ENCODE assay signal across 10 cellular contexts in the genomic region with DNA sequence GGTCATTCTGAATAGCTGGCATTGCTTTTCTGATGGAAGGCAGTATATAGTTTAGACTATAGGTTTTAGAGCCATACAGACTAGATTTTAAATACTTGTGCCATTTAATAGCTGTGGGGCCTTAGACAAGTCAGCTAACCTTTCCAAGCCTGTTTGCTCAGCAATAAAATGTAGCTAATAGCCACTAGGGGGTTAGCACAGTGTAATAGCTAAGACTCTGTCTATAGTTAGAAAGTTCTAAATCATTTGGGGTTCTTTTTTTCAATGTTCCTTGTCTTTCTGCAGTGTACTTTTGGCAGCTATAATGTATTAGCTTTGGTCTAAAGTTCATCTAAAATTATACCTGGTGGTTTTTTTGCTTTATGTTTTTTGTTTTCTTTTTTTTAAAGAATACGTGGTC. TPM values are rescaled to one million over a fixed set of nuclear protein-coding genes. Genes with fewer than 3 reads are reported as not detected.
DNase-seq lines count a peak whose midpoint lies in the region; ATAC-seq, FAIRE-seq and TF ChIP-seq lines count a peak whose summit lies in the region.
"Had no signal": no experiment of that assay in that cellular context is flagged by ENCODE, and none has a peak within 500 bp of the region (broad histone marks: within the 10 kb centered on the region; RNA-seq: fewer than 3 reads in every experiment).

No MANE protein-coding gene starts in this region.

- peak; percentile 33 to 35 for DNase-seq in A549 (ENCODE audit: low read depth in 1 of 2, low spot score in 1 of 2)
- DNase-seq in ELR (ENCODE audit: low read depth) = peak; percentile 62
- DNase-seq in OCI-M1 (lab: John Stamatoyannopoulos, UW) = peak; percentile 15
- peak; percentile 11 for DNase-seq in epithelial cell of esophagus (ENCODE audit: low read depth)
- DNase-seq in GM19240 (ENCODE audit: insufficient read length, low spot score) = no peak
- DNase-seq in RPMI8226 = no peak
- no peak for DNase-seq in activated CD4-positive, alpha-beta T cell treated with anti-CD3 and anti-CD28 coated beads, Interleukin-2, amount 10 ng/mL, durations not matched to agents 24 days and 14 days
- DNase-seq in GOT3 (lab: John Stamatoyannopoulos, UW) = no peak
- DNase-seq: cerebellar nuclear complex, NCI-H2171 had no signal

- no peak overlapping the region for H3K4me2 ChIP-seq in A549

- H3K4me3 Mint-ChIP-seq in activated CD4-positive, alpha-beta T cell treated with anti-CD3 and anti-CD28 coated beads, Interleukin-2, amount 10 ng/mL, durations not matched to agents 24 days and 14 days = no peak overlapping the region

- intact Hi-C loops in activated CD4-positive, alpha-beta T cell treated with anti-CD3 and anti-CD28 coated beads, Interleukin-2, amount 10 ng/mL, durations not matched to agents 24 days and 14 days (cut with micrococcal nuclease) = loop anchor here (10.0 kb wide), 1 partner anchor 414 kb away; no protein-coding TSS in a partner anchor

- peaks cover 6% of the 10 kb centered on the region for H3K4me1 Mint-ChIP-seq in activated CD4-positive, alpha-beta T cell treated with anti-CD3 and anti-CD28 coated beads, Interleukin-2, amount 10 ng/mL, durations not matched to agents 24 days and 14 days

- POLR2A ChIA-PET in A549 (lab: Yijun Ruan, JAX) = interaction anchor here (1.1 kb wide), 1 partner anchor 25 kb away, joined by 7 read pairs; the partner anchor contains the start of gene DDX21

- TF ChIP-seq CTCF in A549 (IDR thresholded peaks at IDR 0.05) (peak; percentile 22; the same call in 1 of the 3 replicates), epithelial cell of esophagus (IDR thresholded peaks at IDR 0.05; ENCODE audit: insufficient read depth, low read depth, low read length, missing control alignments) (peak; percentile 38)

- H3K36me3 Mint-ChIP-seq in activated CD4-positive, alpha-beta T cell treated with anti-CD3 and anti-CD28 coated beads, Interleukin-2, amount 10 ng/mL, durations not matched to agents 24 days and 14 days (ENCODE audit: low read depth) = peaks cover 63% of the 10 kb centered on the region

- WGBS in A549 (ENCODE audit: missing lambda C conversion rate) = 95% methylated on average over 1 of the region's 1 CpG

- TF ChIP-seq POLR2A in A549 (IDR thresholded peaks at IDR 0.05; ENCODE audit: low read length) = no peak

- CTCF ChIA-PET in A549 (lab: Yijun Ruan, JAX) = interaction anchor here (1.1 to 4.2 kb wide), 3 partner anchors 8 to 125 kb away, joined by 4 to 26 read pairs (median 10); no protein-coding TSS in a partner anchor

- TF ChIP-seq RAD21 in A549 (conservative IDR thresholded peaks at IDR 0.05 in 1 of 2, IDR thresholded peaks at IDR 0.05 in 1 of 2) = no peak

- no peak for FAIRE-seq in A549 (lab: Jason Lieb, UNC)

- H3K9me3 ChIP-seq in A549 = no peaks in the 10 kb centered on the region

- no peak for TF ChIP-seq EP300 in A549 (IDR thresholded peaks at IDR 0.05)

- no peaks in the 10 kb centered on the region for H3K4me1 ChIP-seq in A549

- H3K27ac ChIP-seq in A549 = no peak overlapping the region

- no peak overlapping the region for H3K27ac Mint-ChIP-seq in activated CD4-positive, alpha-beta T cell treated with anti-CD3 and anti-CD28 coated beads, Interleukin-2, amount 10 ng/mL, durations not matched to agents 24 days and 14 days

- H3K27me3 Mint-ChIP-seq in activated CD4-positive, alpha-beta T cell treated with anti-CD3 and anti-CD28 coated beads, Interleukin-2, amount 10 ng/mL, durations not matched to agents 24 days and 14 days = no peaks in the 10 kb centered on the region

- ATAC-seq in A549 = peak; percentile 82 to 83

- H3K4me3 ChIP-seq in A549 = no peak overlapping the region
- no peak overlapping the region for H3K4me3 ChIP-seq in epithelial cell of esophagus (ENCODE audit: low read length)

- H3K9me3 Mint-ChIP-seq in activated CD4-positive, alpha-beta T cell treated with anti-CD3 and anti-CD28 coated beads, Interleukin-2, amount 10 ng/mL, durations not matched to agents 24 days and 14 days = no peaks in the 10 kb centered on the region

TF ChIP-seq in A549, 52 proteins besides CTCF, POLR2A, EP300 and RAD21:
- TF ChIP-seq, protein P1, sequence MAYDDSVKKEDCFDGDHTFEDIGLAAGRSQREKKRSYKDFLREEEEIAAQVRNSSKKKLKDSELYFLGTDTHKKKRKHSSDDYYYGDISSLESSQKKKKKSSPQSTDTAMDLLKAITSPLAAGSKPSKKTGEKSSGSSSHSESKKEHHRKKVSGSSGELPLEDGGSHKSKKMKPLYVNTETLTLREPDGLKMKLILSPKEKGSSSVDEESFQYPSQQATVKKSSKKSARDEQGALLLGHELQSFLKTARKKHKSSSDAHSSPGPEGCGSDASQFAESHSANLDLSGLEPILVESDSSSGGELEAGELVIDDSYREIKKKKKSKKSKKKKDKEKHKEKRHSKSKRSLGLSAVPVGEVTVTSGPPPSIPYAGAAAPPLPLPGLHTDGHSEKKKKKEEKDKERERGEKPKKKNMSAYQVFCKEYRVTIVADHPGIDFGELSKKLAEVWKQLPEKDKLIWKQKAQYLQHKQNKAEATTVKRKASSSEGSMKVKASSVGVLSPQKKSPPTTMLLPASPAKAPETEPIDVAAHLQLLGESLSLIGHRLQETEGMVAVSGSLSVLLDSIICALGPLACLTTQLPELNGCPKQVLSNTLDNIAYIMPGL (CRISPR knock-in tag; IDR thresholded peaks at IDR 0.05; ENCODE audit: borderline replicate concordance) = no peak
- TF ChIP-seq RARB (CRISPR knock-in tag; IDR thresholded peaks at IDR 0.05) = no peak
- TF ChIP-seq, protein P2, sequence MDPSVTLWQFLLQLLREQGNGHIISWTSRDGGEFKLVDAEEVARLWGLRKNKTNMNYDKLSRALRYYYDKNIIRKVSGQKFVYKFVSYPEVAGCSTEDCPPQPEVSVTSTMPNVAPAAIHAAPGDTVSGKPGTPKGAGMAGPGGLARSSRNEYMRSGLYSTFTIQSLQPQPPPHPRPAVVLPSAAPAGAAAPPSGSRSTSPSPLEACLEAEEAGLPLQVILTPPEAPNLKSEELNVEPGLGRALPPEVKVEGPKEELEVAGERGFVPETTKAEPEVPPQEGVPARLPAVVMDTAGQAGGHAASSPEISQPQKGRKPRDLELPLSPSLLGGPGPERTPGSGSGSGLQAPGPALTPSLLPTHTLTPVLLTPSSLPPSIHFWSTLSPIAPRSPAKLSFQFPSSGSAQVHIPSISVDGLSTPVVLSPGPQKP (IDR thresholded peaks at IDR 0.05; ENCODE audit: low read depth, low read length) = no peak
- no peak for TF ChIP-seq CEBPB (IDR thresholded peaks at IDR 0.05)
- no peak for TF ChIP-seq MYC (IDR thresholded peaks at IDR 0.05; ENCODE audit: borderline replicate concordance, low read length)
- TF ChIP-seq FOSB (CRISPR knock-in tag; IDR thresholded peaks at IDR 0.05) = no peak
- TF ChIP-seq ZC3H11A (IDR thresholded peaks at IDR 0.05) = no peak

RNA-seq across cellular contexts. Expression of gene KIFBP, which starts 7.5 kb away (rescaled TPM):
- polyA plus RNA-seq in A549 (2011; rRNA removed) (43.7 and 53.8 TPM in 2 replicates), A549 (2017; fragmentation: RNase III; extraction: RNeasy Plus Mini Kit Qiagen cat#74134 plus additional on column Dnase treatment) (35.2 to 36.1 TPM (median 35.4 TPM) in 3 replicates)
- 14.6 TPM in 2 replicates for polyA plus RNA-seq in A549 (2012; cell fraction: cytosol; rRNA removed)
- 12.8 and 13.2 TPM in 2 replicates for polyA plus RNA-seq in A549 (2012; cell fraction: nucleus; rRNA removed)
- polyA minus RNA-seq in A549 (2011; rRNA and poly(A)+ RNA removed) = 14.1 and 15.0 TPM in 2 replicates
- 15.0 TPM in 2 replicates for total RNA-seq in activated CD4-positive, alpha-beta T cell treated with anti-CD3 and anti-CD28 coated beads, Interleukin-2, amount 10 ng/mL, durations not matched to agents 24 days and 14 days

RNA-seq across cellular contexts. Expression of gene DDX21, which starts 25.1 kb away (rescaled TPM):
- polyA plus RNA-seq in A549 (2011; rRNA removed) = 142 and 218 TPM in 2 replicates
- polyA plus RNA-seq in A549 (2012; cell fraction: cytosol; rRNA removed) = 41.2 and 41.5 TPM in 2 replicates
- 25.9 and 44.9 TPM in 2 replicates for polyA plus RNA-seq in A549 (2012; cell fraction: nucleus; rRNA removed)
- 113 to 137 TPM (median 113 TPM) in 3 replicates for polyA plus RNA-seq in A549 (2017; fragmentation: RNase III; extraction: RNeasy Plus Mini Kit Qiagen cat#74134 plus additional on column Dnase treatment)
- 61.4 and 61.6 TPM in 2 replicates for polyA minus RNA-seq in A549 (2011; rRNA and poly(A)+ RNA removed)
- 284 and 286 TPM in 2 replicates for total RNA-seq in activated CD4-positive, alpha-beta T cell treated with anti-CD3 and anti-CD28 coated beads, Interleukin-2, amount 10 ng/mL, durations not matched to agents 24 days and 14 days

Comparison
In these comparisons a context has a peak if more than half of its experiments do, and no peak if none do; other contexts are left out.
1. DNase-seq: peak in A549 (2 of 2), ELR (single experiment), OCI-M1 (single experiment) and epithelial cell of esophagus (single experiment); none in GM19240 (single experiment), RPMI8226 (single experiment), activated CD4-positive, alpha-beta T cell treated with anti-CD3 and anti-CD28 coated beads, Interleukin-2, amount 10 ng/mL, durations not matched to agents 24 days and 14 days (single experiment) and GOT3 (single experiment).